Comparison of ENCODE assay signal across 9 cellular contexts in genomic region chr22:36566720-36567119, GRCh38.
"Had no signal": no experiment of that assay in that cellular context is flagged by ENCODE, and none has a peak within 500 bp of the region (broad histone marks: within the 10 kb centered on the region; RNA-seq: fewer than 3 reads in every experiment).

No MANE protein-coding gene starts in this region.

- DNase-seq: H9, HCEC 1CT, HFFc6, IMR-90, KG1 had no signal

- H3K4me2 ChIP-seq: GM23338 had no signal

- H3K27ac Mint-ChIP-seq: GM23338, HFFc6 had no signal

- FAIRE-seq: H54, HTR-8/SVneo, K562 had no signal

- H3K9me3 Mint-ChIP-seq: GM23338, H9, HFFc6 had no signal

- H2AFZ ChIP-seq: GM23338 had no signal

- H3K4me3 Mint-ChIP-seq: GM23338, H9, HFFc6 had no signal

- H3K4me3 ChIP-seq: GM23338, K562 had no signal

- ATAC-seq: GM23338, K562 had no signal
